17 cellular contexts compared by ENCODE assay signal in the genomic region with DNA sequence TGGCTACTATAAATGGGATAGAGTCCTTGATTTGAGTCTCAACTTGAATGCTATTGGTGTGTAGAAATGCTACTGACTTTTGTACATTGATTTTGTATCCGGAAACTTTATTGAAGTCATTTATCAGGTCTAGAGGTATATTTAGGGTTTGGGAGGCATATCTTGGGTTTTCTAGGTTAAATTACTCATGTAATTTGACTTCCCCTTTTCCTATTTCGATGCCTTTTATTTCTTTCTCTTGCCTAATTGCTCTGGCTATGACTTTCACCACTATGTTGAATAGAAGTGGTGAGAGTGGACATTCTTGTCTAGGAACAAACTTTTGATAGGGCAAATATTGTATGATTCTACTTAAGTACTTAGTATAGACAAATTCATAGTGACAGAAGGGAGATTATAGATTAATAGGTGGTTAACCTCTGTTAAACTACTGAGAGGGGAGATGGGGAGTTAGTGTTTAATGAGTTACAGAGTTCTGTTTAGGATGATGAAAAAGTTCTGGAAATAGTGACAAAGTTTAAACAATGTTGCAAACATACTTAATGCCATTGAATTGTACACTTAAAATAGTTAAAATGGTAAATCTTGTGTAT. TPM values are rescaled to one million over a fixed set of nuclear protein-coding genes. Genes with fewer than 3 reads are reported as not detected.
DNase-seq lines count a peak whose midpoint lies in the region; ATAC-seq and TF ChIP-seq lines count a peak whose summit lies in the region.
"Had no signal": no experiment of that assay in that cellular context is flagged by ENCODE, and none has a peak within 500 bp of the region (broad histone marks: within the 10 kb centered on the region; RNA-seq: fewer than 3 reads in every experiment).

No MANE protein-coding gene starts in this region.

- DNase-seq in renal cortical epithelial cell (ENCODE audit: low read depth) = peak; percentile 64
- no peak for DNase-seq in colonic mucosa
- DNase-seq in NK-92 treated with Interleukin-12 subunit alpha and Interleukin-12 subunit beta, amount 100 ng/mL, for 24 hours (lab: John Stamatoyannopoulos, UW) = no peak
- DNase-seq in breast epithelium (ENCODE audit: low spot score in 2 of 2) = no peak
- DNase-seq: activated naive CD8-positive, alpha-beta T cell treated with anti-CD3 and anti-CD28 coated beads, Interleukin-2, amount 10 ng/mL, durations not matched to agents 7 days and 5 days; caudate nucleus; CD4-positive, CD25-positive, alpha-beta regulatory T cell; NCI-H146; NCI-H510A treated with DMSO at 0.1 percent for 48 hours; T-helper 17 cell had no signal

- no peak overlapping the region for H3K4me3 ChIP-seq in colonic mucosa
- no peak overlapping the region for H3K4me3 ChIP-seq in breast epithelium
- H3K4me3 ChIP-seq: smooth muscle cell had no signal

- no peak overlapping the region for H3K9ac ChIP-seq in colonic mucosa (ENCODE audit: low read depth in 2 of 2, low read length in 2 of 2)

- H3K9me3 ChIP-seq in colonic mucosa (no peaks in the 10 kb centered on the region), breast epithelium (peaks cover 0 to 4% of the 10 kb centered on the region in 2 donors)

- TF ChIP-seq CTCF in colonic mucosa (IDR thresholded peaks at IDR 0.05) = no peak
- TF ChIP-seq CTCF in breast epithelium (IDR thresholded peaks at IDR 0.05) = no peak

- H3K36me3 ChIP-seq in colonic mucosa = no peaks in the 10 kb centered on the region
- no peaks in the 10 kb centered on the region for H3K36me3 ChIP-seq in breast epithelium

- no peaks in the 10 kb centered on the region for H3K27me3 ChIP-seq in colonic mucosa
- H3K27me3 ChIP-seq in breast epithelium = no peaks in the 10 kb centered on the region

- peak; percentile 73 for ATAC-seq in GM19043 (IDR thresholded peaks at IDR 0.05; ENCODE audit: low read depth, unreplicated experiment)
- ATAC-seq in HG02759 (IDR thresholded peaks at IDR 0.05; ENCODE audit: unreplicated experiment) = peak; percentile 84
- ATAC-seq in HG03460 (IDR thresholded peaks at IDR 0.05; ENCODE audit: unreplicated experiment) = peak; percentile 80
- ATAC-seq: T-helper 17 cell had no signal

- intact Hi-C loops in colonic mucosa (cut with DNase I) = no loop called here
- intact Hi-C loops in breast epithelium (cut with DNase I; ENCODE audit: low total_unique reads) = no loop called here

- H3K4me1 ChIP-seq in colonic mucosa = no peaks in the 10 kb centered on the region
- no peaks in the 10 kb centered on the region for H3K4me1 ChIP-seq in breast epithelium

- TF ChIP-seq POLR2A in breast epithelium (IDR thresholded peaks at IDR 0.05) = no peak

- H3K27ac ChIP-seq in colonic mucosa (no peak overlapping the region), breast epithelium (no peak overlapping the region)

RNA-seq across cellular contexts. Expression of gene HSPA4L, which starts 22.8 kb away (rescaled TPM):
- total RNA-seq in renal cortical epithelial cell = 18.6 and 40.7 TPM in 2 replicates
- total RNA-seq in colonic mucosa = 10 to 100 TPM in 1 of 2 donors, 1 to 10 TPM in 1; 5.3 to 17.7 TPM
- total RNA-seq in breast epithelium = 10 to 100 TPM in 1 of 3 donors, 1 to 10 TPM in 2; 2.7 to 14.5 (median 7.2) TPM
- total RNA-seq: CD4-positive, CD25-positive, alpha-beta regulatory T cell; T-helper 17 cell had no signal

RNA-seq across cellular contexts. Expression of gene SLC25A31, which starts 29.1 kb away (rescaled TPM):
- total RNA-seq in renal cortical epithelial cell = not detected in 2 replicates
- total RNA-seq in colonic mucosa = not detected
- not detected for total RNA-seq in breast epithelium
- total RNA-seq: activated naive CD8-positive, alpha-beta T cell treated with anti-CD3 and anti-CD28 coated beads, Interleukin-2, amount 10 ng/mL, durations not matched to agents 7 days and 5 days; CD4-positive, CD25-positive, alpha-beta regulatory T cell; fibroblast of villous mesenchyme; mesenteric fat pad; osteoblast; smooth muscle cell; T-helper 17 cell had no signal
